8 cellular contexts compared by ENCODE assay signal in the genomic region with DNA sequence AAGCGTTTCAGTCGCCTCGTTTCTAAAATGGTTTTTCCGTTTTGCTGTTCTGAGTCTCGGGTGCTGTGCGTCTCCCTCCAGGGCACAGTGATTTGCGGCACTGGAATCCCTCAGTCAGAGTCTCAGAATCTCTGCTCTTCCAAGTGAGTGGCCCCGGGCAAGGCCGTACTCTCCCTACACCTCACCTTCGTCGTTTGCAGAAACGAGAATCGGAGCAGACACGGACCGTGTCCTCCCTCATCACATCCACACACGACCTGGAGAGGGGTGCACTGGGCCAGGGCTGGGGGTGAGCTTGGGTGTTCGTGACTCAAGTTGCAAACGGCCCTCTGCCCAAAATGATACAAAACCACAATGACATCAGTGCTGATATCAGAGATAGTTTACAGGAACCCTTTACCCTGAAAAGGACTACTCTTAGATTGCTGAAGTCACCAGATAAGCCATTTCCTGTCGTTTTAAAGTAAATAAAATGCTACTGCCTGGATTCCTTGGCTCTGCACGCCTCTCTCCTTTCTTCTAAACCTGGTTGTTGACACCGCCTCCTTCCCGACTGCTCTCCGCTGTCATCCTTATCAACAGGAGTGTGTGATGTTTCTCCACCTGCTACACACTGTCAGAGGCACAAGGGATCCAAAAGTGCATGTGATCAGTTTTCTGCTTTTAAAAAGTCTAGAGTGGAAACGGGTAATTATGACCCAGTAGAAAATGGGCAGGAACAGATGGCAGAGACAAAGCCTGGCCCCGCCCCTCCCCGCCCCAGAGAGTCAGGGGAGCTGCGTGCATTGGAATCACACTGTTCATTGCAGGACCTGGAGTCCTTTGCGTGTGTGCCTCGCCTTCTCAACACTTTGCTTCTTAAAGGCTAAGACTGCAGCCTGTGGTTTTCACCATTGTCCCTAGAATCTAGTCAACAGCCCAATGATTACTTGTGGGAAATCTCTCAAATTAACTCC. TPM values are rescaled to one million over a fixed set of nuclear protein-coding genes. Genes with fewer than 3 reads are reported as not detected.
DNase-seq lines count a peak whose midpoint lies in the region; ATAC-seq, FAIRE-seq and TF ChIP-seq lines count a peak whose summit lies in the region.

No MANE protein-coding gene starts in this region.

- peaks cover 23% of the 10 kb centered on the region for H3K27me3 Mint-ChIP-seq in activated naive CD8-positive, alpha-beta T cell
- peaks cover 60% of the 10 kb centered on the region for H3K27me3 Mint-ChIP-seq in activated naive CD8-positive, alpha-beta T cell treated with anti-CD3 and anti-CD28 coated beads for 36 hours
- peaks cover 10% of the 10 kb centered on the region for H3K27me3 Mint-ChIP-seq in stimulated activated memory B cell treated with anti-CD40 and anti-IgM and Interleukin-4, amounts not matched to agents 10 μg/mL and 1 μg/mL and 100 μg/mL, for 72 hours

- no peak for TF ChIP-seq POLR2A in H54 (IDR thresholded peaks at IDR 0.05; ENCODE audit: low read depth, low read length)

- DNase-seq in activated naive CD8-positive, alpha-beta T cell treated with anti-CD3 and anti-CD28 coated beads for 36 hours, result no peak
- DNase-seq in WERI-Rb-1 (peak; percentile 70), cardiac muscle cell (ENCODE audit: low read depth in 1 of 2, low spot score in 1 of 2) (peak in 1 of 2 donors; percentile 70), retinal pigment epithelial cell (ENCODE audit: low read depth) (no peak), H54 (ENCODE audit: insufficient read length, low spot score) (no peak)

- no peaks in the 10 kb centered on the region for H3K9me3 Mint-ChIP-seq in activated naive CD8-positive, alpha-beta T cell (ENCODE audit: low read depth)
- H3K9me3 Mint-ChIP-seq in activated naive CD8-positive, alpha-beta T cell treated with anti-CD3 and anti-CD28 coated beads for 36 hours, result peaks cover 27% of the 10 kb centered on the region
- H3K9me3 Mint-ChIP-seq in stimulated activated memory B cell treated with anti-CD40 and anti-IgM and Interleukin-4, amounts not matched to agents 10 μg/mL and 1 μg/mL and 100 μg/mL, for 72 hours, result peaks cover 15% of the 10 kb centered on the region

- H3K4me1 Mint-ChIP-seq in activated naive CD8-positive, alpha-beta T cell (ENCODE audit: low read depth), result peaks cover 4% of the 10 kb centered on the region
- no peaks in the 10 kb centered on the region for H3K4me1 Mint-ChIP-seq in activated naive CD8-positive, alpha-beta T cell treated with anti-CD3 and anti-CD28 coated beads for 36 hours
- H3K4me1 Mint-ChIP-seq in stimulated activated memory B cell treated with anti-CD40 and anti-IgM and Interleukin-4, amounts not matched to agents 10 μg/mL and 1 μg/mL and 100 μg/mL, for 72 hours, result no peaks in the 10 kb centered on the region

- H3K9me3 ChIP-seq in WERI-Rb-1 (ENCODE audit: severe bottlenecking) (peaks cover 21% of the 10 kb centered on the region), cardiac muscle cell (ENCODE audit: low read depth) (no peaks in the 10 kb centered on the region)

- H3K27ac ChIP-seq in WERI-Rb-1, result peak overlapping the region; percentile 54
- H3K27ac ChIP-seq in cardiac muscle cell, result no peak overlapping the region

- H3K36me3 Mint-ChIP-seq in activated naive CD8-positive, alpha-beta T cell, result peaks cover 5% of the 10 kb centered on the region
- H3K36me3 Mint-ChIP-seq in activated naive CD8-positive, alpha-beta T cell treated with anti-CD3 and anti-CD28 coated beads for 36 hours, result peaks cover 7% of the 10 kb centered on the region
- H3K36me3 Mint-ChIP-seq in stimulated activated memory B cell treated with anti-CD40 and anti-IgM and Interleukin-4, amounts not matched to agents 10 μg/mL and 1 μg/mL and 100 μg/mL, for 72 hours, result peaks cover 6% of the 10 kb centered on the region

- H3K4me3 ChIP-seq in WERI-Rb-1 (ENCODE audit: low read depth, low read length) (peak overlapping the region; percentile 68), cardiac muscle cell (peak overlapping the region; percentile 10), retinal pigment epithelial cell (ENCODE audit: low read length) (peak overlapping the region; percentile 24)

- FAIRE-seq in H54 (lab: Jason Lieb, UNC), result no peak

- no peak overlapping the region for H3K27ac Mint-ChIP-seq in activated naive CD8-positive, alpha-beta T cell
- no peak overlapping the region for H3K27ac Mint-ChIP-seq in activated naive CD8-positive, alpha-beta T cell treated with anti-CD3 and anti-CD28 coated beads for 36 hours
- no peak overlapping the region for H3K27ac Mint-ChIP-seq in stimulated activated memory B cell treated with anti-CD40 and anti-IgM and Interleukin-4, amounts not matched to agents 10 μg/mL and 1 μg/mL and 100 μg/mL, for 72 hours

- H3K27me3 ChIP-seq in WERI-Rb-1 (ENCODE audit: insufficient read depth, low read depth, severe bottlenecking) (no peaks in the 10 kb centered on the region), cardiac muscle cell (peaks cover 5% of the 10 kb centered on the region)

- H3K4me3 Mint-ChIP-seq in activated naive CD8-positive, alpha-beta T cell, result peak overlapping the region; percentile 75
- H3K4me3 Mint-ChIP-seq in activated naive CD8-positive, alpha-beta T cell treated with anti-CD3 and anti-CD28 coated beads for 36 hours, result no peak overlapping the region
- H3K4me3 Mint-ChIP-seq in stimulated activated memory B cell treated with anti-CD40 and anti-IgM and Interleukin-4, amounts not matched to agents 10 μg/mL and 1 μg/mL and 100 μg/mL, for 72 hours, result no peak overlapping the region

- TF ChIP-seq CTCF in WERI-Rb-1 (IDR thresholded peaks at IDR 0.05; ENCODE audit: low read depth, low read length), result no peak
- no peak for TF ChIP-seq CTCF in cardiac muscle cell (IDR thresholded peaks at IDR 0.05; ENCODE audit: low read depth, low read length)
- no peak for TF ChIP-seq CTCF in retinal pigment epithelial cell (conservative IDR thresholded peaks at IDR 0.05; ENCODE audit: low read depth, low read length)

- no peak for ATAC-seq in HG03439 (IDR thresholded peaks at IDR 0.05; ENCODE audit: unreplicated experiment)
- no peak for ATAC-seq in stimulated activated memory B cell treated with anti-CD40 and anti-IgM and Interleukin-4, amounts not matched to agents 10 μg/mL and 1 μg/mL and 100 μg/mL, for 72 hours

- H3K4me1 ChIP-seq in cardiac muscle cell (ENCODE audit: low read depth), result peaks cover 3% of the 10 kb centered on the region

- no peaks in the 10 kb centered on the region for H3K36me3 ChIP-seq in WERI-Rb-1
- no peaks in the 10 kb centered on the region for H3K36me3 ChIP-seq in cardiac muscle cell

RNA-seq across cellular contexts. Expression of a gene that starts 38.5 kb away (rescaled TPM):
- not detected for total RNA-seq in activated naive CD8-positive, alpha-beta T cell treated with anti-CD3 and anti-CD28 coated beads for 36 hours
- total RNA-seq in cardiac muscle cell, result 1.6 TPM in 1 of 2 replicates, not detected in the other
- polyA plus RNA-seq in cardiac muscle cell, result 0.40 and 1.2 TPM in 2 replicates

RNA-seq across cellular contexts. Expression of a gene that starts 43.1 kb away (rescaled TPM):
- total RNA-seq in activated naive CD8-positive, alpha-beta T cell treated with anti-CD3 and anti-CD28 coated beads for 36 hours, result not detected
- total RNA-seq in cardiac muscle cell, result 0.09 TPM in 1 of 2 replicates, not detected in the other
- not detected in 2 replicates for polyA plus RNA-seq in cardiac muscle cell

Comparison
In these comparisons a context has a peak if more than half of its experiments do, and no peak if none do; other contexts are left out.
1. H3K4me3 ChIP-seq: peak in every context shown above with its lines; median percentile 68 in WERI-Rb-1; 24 in retinal pigment epithelial cell; 10 in cardiac muscle cell.